Comparison of ENCODE assay signal across 27 cellular contexts in the genomic region with DNA sequence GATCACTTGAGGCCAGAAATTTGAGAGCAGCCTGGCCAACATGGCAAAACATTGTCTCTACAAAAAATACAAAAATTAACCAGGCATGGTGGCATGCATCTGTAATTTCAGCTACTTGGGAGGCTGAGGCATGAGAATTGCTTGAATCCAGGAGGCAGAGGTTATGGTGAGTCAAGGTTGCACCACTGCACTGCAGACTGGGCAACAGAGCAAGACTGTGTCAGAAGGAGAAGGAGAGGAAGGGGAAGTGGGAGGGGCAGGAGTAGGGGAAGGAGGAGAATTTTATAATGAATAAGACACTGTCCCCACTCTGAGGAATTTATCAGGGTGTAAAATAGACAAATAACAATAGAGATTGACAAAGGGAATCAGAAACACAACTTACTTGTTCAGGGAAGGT.
"Had no signal": no experiment of that assay in that cellular context is flagged by ENCODE, and none has a peak within 500 bp of the region (broad histone marks: within the 10 kb centered on the region; RNA-seq: fewer than 3 reads in every experiment).

No MANE protein-coding gene starts in this region.

- H3K36me3 Mint-ChIP-seq: natural killer cell; neural progenitor cell; stimulated activated effector memory CD8-positive, alpha-beta T cell treated with anti-CD3 and anti-CD28 coated beads, Interleukin-12 subunit alpha, Interleukin-12 subunit beta, amount 100 ng/mL, for 72 hours; stimulated activated naive B cell treated with anti-CD40 and anti-IgM and Interleukin-4, amounts not matched to agents 10 μg/mL and 1 μg/mL and 100 μg/mL, for 72 hours had no signal

- H3K4me3 ChIP-seq: neural progenitor cell, ovary, psoas muscle, right lobe of liver, sigmoid colon, stomach, thoracic aorta, thyroid gland, tibial nerve, upper lobe of left lung, uterus had no signal

- H3K27ac ChIP-seq: neural progenitor cell, ovary, parathyroid adenoma, psoas muscle, right lobe of liver, sigmoid colon, stomach, thoracic aorta, thyroid gland, tibial nerve, upper lobe of left lung, uterus had no signal

- ATAC-seq: natural killer cell; psoas muscle; right lobe of liver; stimulated activated effector memory CD8-positive, alpha-beta T cell treated with anti-CD3 and anti-CD28 coated beads, Interleukin-12 subunit alpha, Interleukin-12 subunit beta, amount 100 ng/mL, for 72 hours; stimulated activated naive B cell treated with anti-CD40 and anti-IgM and Interleukin-4, amounts not matched to agents 10 μg/mL and 1 μg/mL and 100 μg/mL, for 72 hours had no signal

- H3K9me3 ChIP-seq: ovary, psoas muscle, right lobe of liver, sigmoid colon, thyroid gland, uterus had no signal

- H3K9me3 Mint-ChIP-seq: natural killer cell had no signal

- H3K36me3 ChIP-seq: neural progenitor cell, ovary, right lobe of liver, sigmoid colon, stomach, thoracic aorta, thyroid gland, tibial nerve, upper lobe of left lung, uterus had no signal

- DNase-seq: natural killer cell; occipital lobe; ovary; posterior cingulate gyrus; psoas muscle; right lobe of liver; sigmoid colon; small intestine; stimulated activated CD4-positive, alpha-beta T cell treated with anti-CD3 and anti-CD28 coated beads, Interleukin-15, amount 100 ng/mL, for 24 hours; stimulated activated CD4-positive, alpha-beta T cell treated with anti-CD3 and anti-CD28 coated beads, Interleukin-2, amount 100 ng/mL, for 24 hours; stimulated activated CD4-positive, alpha-beta T cell treated with anti-CD3 and anti-CD28 coated beads, Interleukin-2, amount 100 ng/mL, for 48 hours; stimulated activated CD4-positive, alpha-beta T cell treated with anti-CD3 and anti-CD28 coated beads, Interleukin-4, amount 100 ng/mL, for 24 hours; stimulated activated naive B cell treated with anti-CD40 and anti-IgM and Interleukin-4, amounts not matched to agents 10 μg/mL and 1 μg/mL and 100 μg/mL, for 72 hours; stimulated activated naive CD4-positive, alpha-beta T cell treated with Interleukin-2 at 50 U/mL for 16 hours; stomach; thyroid gland; trophoblast cell; upper lobe of left lung; uterus had no signal

- H3K4me3 Mint-ChIP-seq: natural killer cell; nephron; neural progenitor cell; stimulated activated effector memory CD8-positive, alpha-beta T cell treated with anti-CD3 and anti-CD28 coated beads, Interleukin-12 subunit alpha, Interleukin-12 subunit beta, amount 100 ng/mL, for 72 hours; stimulated activated naive B cell treated with anti-CD40 and anti-IgM and Interleukin-4, amounts not matched to agents 10 μg/mL and 1 μg/mL and 100 μg/mL, for 72 hours; stimulated activated naive CD8-positive, alpha-beta T cell treated with anti-CD3 and anti-CD28 coated beads, Interleukin-15, Interleukin-2, amounts not matched to agents 100 ng/mL and 50 ng/mL, for 24 hours had no signal

- H3K4me1 Mint-ChIP-seq: natural killer cell; nephron; stimulated activated effector memory CD8-positive, alpha-beta T cell treated with anti-CD3 and anti-CD28 coated beads, Interleukin-12 subunit alpha, Interleukin-12 subunit beta, amount 100 ng/mL, for 72 hours; stimulated activated naive B cell treated with anti-CD40 and anti-IgM and Interleukin-4, amounts not matched to agents 10 μg/mL and 1 μg/mL and 100 μg/mL, for 72 hours had no signal

- H3K27ac Mint-ChIP-seq: natural killer cell; nephron; neural progenitor cell; progenitor cell of endocrine pancreas; stimulated activated effector memory CD8-positive, alpha-beta T cell treated with anti-CD3 and anti-CD28 coated beads, Interleukin-12 subunit alpha, Interleukin-12 subunit beta, amount 100 ng/mL, for 72 hours; stimulated activated naive B cell treated with anti-CD40 and anti-IgM and Interleukin-4, amounts not matched to agents 10 μg/mL and 1 μg/mL and 100 μg/mL, for 72 hours; stimulated activated naive CD8-positive, alpha-beta T cell treated with anti-CD3 and anti-CD28 coated beads, Interleukin-15, Interleukin-2, amounts not matched to agents 100 ng/mL and 50 ng/mL, for 24 hours had no signal

- H3K27me3 ChIP-seq: neural progenitor cell, ovary, right lobe of liver, sigmoid colon, stomach, thyroid gland, tibial nerve, upper lobe of left lung, uterus had no signal

- H3K4me1 ChIP-seq: neural progenitor cell, parathyroid adenoma, psoas muscle, right lobe of liver, sigmoid colon, stomach, tibial nerve, upper lobe of left lung, uterus had no signal
